15 cellular contexts compared by ENCODE assay signal in the genomic region with DNA sequence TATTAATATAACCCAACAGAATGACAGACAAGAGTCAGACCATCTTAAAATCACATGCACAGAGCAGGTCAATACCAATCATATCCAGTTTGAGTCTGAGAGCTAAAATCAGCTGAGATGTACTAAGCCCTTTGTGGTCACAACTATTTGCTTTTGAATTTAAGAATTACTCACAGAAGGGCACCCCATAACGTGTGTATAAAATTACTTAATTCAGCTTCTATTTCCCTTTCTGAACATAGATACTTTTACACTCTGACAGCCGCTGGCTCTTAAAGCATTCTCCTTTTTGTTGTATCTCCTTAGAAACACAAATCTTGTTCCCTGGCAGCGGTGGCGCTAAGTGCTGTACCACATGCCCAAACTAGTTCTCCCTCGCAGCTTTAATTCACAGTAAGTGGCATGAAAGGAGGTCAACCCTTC. TPM values are rescaled to one million over a fixed set of nuclear protein-coding genes. Genes with fewer than 3 reads are reported as not detected.
A peak's percentile ranks its signal among the peaks of the same experiment; 100 is the strongest.
DNase-seq lines count a peak whose midpoint lies in the region; ATAC-seq and TF ChIP-seq lines count a peak whose summit lies in the region.
"Had no signal": no experiment of that assay in that cellular context is flagged by ENCODE, and none has a peak within 500 bp of the region (broad histone marks: within the 10 kb centered on the region; RNA-seq: fewer than 3 reads in every experiment).

No MANE protein-coding gene starts in this region.

- H3K4me1 Mint-ChIP-seq in activated CD8-positive, alpha-beta T cell treated with anti-CD3 and anti-CD28 coated beads for 36 hours (ENCODE audit: low read depth) = no peaks in the 10 kb centered on the region
- no peaks in the 10 kb centered on the region for H3K4me1 Mint-ChIP-seq in T-cell
- H3K4me1 Mint-ChIP-seq: activated naive CD8-positive, alpha-beta T cell treated with anti-CD3 and anti-CD28 coated beads for 36 hours had no signal

- no peak for TF ChIP-seq CTCF in heart left ventricle (IDR thresholded peaks at IDR 0.05)
- TF ChIP-seq CTCF in foreskin fibroblast (IDR thresholded peaks at IDR 0.05; ENCODE audit: low read depth, low read length) = no peak
- no peak for TF ChIP-seq CTCF in activated CD8-positive, alpha-beta T cell treated with anti-CD3 and anti-CD28 coated beads for 36 hours (IDR thresholded peaks at IDR 0.05)

- DNase-seq in HCEC 1CT (peak; percentile 10), NCI-H345 (lab: John Stamatoyannopoulos, UW) (peak; percentile 44), heart left ventricle (peak in 1 of 5 donors; percentile 29), nucleus accumbens (lab: John Stamatoyannopoulos, UW) (peak in 31 of 56 donors; percentile 3 to 78 (median 21)), foreskin fibroblast (no peak), dedifferentiated amniotic fluid mesenchymal stem cell (ENCODE audit: extremely low spot score) (no peak), T-cell (no peak)
- no peak for DNase-seq in activated CD8-positive, alpha-beta T cell treated with anti-CD3 and anti-CD28 coated beads for 36 hours
- DNase-seq: activated naive CD8-positive, alpha-beta T cell treated with anti-CD3 and anti-CD28 coated beads for 36 hours; dermis blood vessel endothelial cell; foreskin melanocyte; HFFc6; stimulated activated CD4-positive, alpha-beta T cell treated with anti-CD3 and anti-CD28 coated beads, Interleukin-2, amount 100 ng/mL, for 48 hours; stimulated activated naive CD4-positive, alpha-beta T cell treated with Interleukin-2 at 50 U/mL for 16 hours had no signal

- peak overlapping the region in 10 of 12 donors; percentile 2 to 76 (median 61) for H3K27ac ChIP-seq in heart left ventricle

- H3K4me3 ChIP-seq in heart left ventricle (no peak overlapping the region), foreskin fibroblast (ENCODE audit: low read depth in 1 of 2, low read length in 2 of 2) (no peak overlapping the region)

- ATAC-seq in heart left ventricle (peak; percentile 54 to 76 (median 71)), T-cell (replicated peaks in 1 of 4) (no peak)
- ATAC-seq in activated CD8-positive, alpha-beta T cell treated with anti-CD3 and anti-CD28 coated beads for 36 hours = no peak

- no peaks in the 10 kb centered on the region for H3K36me3 ChIP-seq in heart left ventricle

- peaks cover 0 to 22% (median 6%) of the 10 kb centered on the region in 12 donors for H3K4me1 ChIP-seq in heart left ventricle

- no peak overlapping the region for H3K27ac Mint-ChIP-seq in activated CD8-positive, alpha-beta T cell treated with anti-CD3 and anti-CD28 coated beads for 36 hours
- H3K27ac Mint-ChIP-seq in T-cell = no peak overlapping the region
- H3K27ac Mint-ChIP-seq: activated naive CD8-positive, alpha-beta T cell treated with anti-CD3 and anti-CD28 coated beads for 36 hours; HFFc6; progenitor cell of endocrine pancreas had no signal

- H3K9me3 ChIP-seq in heart left ventricle = no peaks in the 10 kb centered on the region

- no peaks in the 10 kb centered on the region for H3K27me3 ChIP-seq in heart left ventricle

- no peaks in the 10 kb centered on the region for H3K36me3 Mint-ChIP-seq in activated CD8-positive, alpha-beta T cell treated with anti-CD3 and anti-CD28 coated beads for 36 hours (ENCODE audit: low read depth)
- H3K36me3 Mint-ChIP-seq in T-cell = no peaks in the 10 kb centered on the region
- H3K36me3 Mint-ChIP-seq: activated naive CD8-positive, alpha-beta T cell treated with anti-CD3 and anti-CD28 coated beads for 36 hours had no signal

- CTCF ChIA-PET in activated CD8-positive, alpha-beta T cell treated with anti-CD3 and anti-CD28 coated beads for 36 hours (lab: Charles Lee) = no interaction called here
- CTCF ChIA-PET in T-cell (lab: Charles Lee) = no interaction called here

- no peak overlapping the region for H3K4me3 Mint-ChIP-seq in activated CD8-positive, alpha-beta T cell treated with anti-CD3 and anti-CD28 coated beads for 36 hours
- no peak overlapping the region for H3K4me3 Mint-ChIP-seq in T-cell
- H3K4me3 Mint-ChIP-seq: activated naive CD8-positive, alpha-beta T cell treated with anti-CD3 and anti-CD28 coated beads for 36 hours; HFFc6 had no signal

- no peak for TF ChIP-seq POLR2A in heart left ventricle (IDR thresholded peaks at IDR 0.05)

- H3K9me3 Mint-ChIP-seq in activated CD8-positive, alpha-beta T cell treated with anti-CD3 and anti-CD28 coated beads for 36 hours = no peaks in the 10 kb centered on the region
- peaks cover 0 to 5% (median 0%) of the 10 kb centered on the region in 3 donors for H3K9me3 Mint-ChIP-seq in T-cell
- H3K9me3 Mint-ChIP-seq: activated naive CD8-positive, alpha-beta T cell treated with anti-CD3 and anti-CD28 coated beads for 36 hours had no signal

- POLR2A ChIA-PET in activated CD8-positive, alpha-beta T cell treated with anti-CD3 and anti-CD28 coated beads for 36 hours (lab: Charles Lee) = no interaction called here
- POLR2A ChIA-PET in T-cell (lab: Charles Lee) = no interaction called here

- intact Hi-C loops in heart left ventricle (cut with DNase I) = no loop called here
- intact Hi-C loops in activated CD8-positive, alpha-beta T cell treated with anti-CD3 and anti-CD28 coated beads for 36 hours (cut with micrococcal nuclease) = no loop called here

- H3K27me3 Mint-ChIP-seq in activated CD8-positive, alpha-beta T cell treated with anti-CD3 and anti-CD28 coated beads for 36 hours = no peaks in the 10 kb centered on the region
- no peaks in the 10 kb centered on the region for H3K27me3 Mint-ChIP-seq in T-cell
- H3K27me3 Mint-ChIP-seq: activated naive CD8-positive, alpha-beta T cell treated with anti-CD3 and anti-CD28 coated beads for 36 hours; progenitor cell of endocrine pancreas had no signal

- 54 to 61% (median 57%) methylated on average over 5 of the region's 5 CpGs for WGBS in heart left ventricle, 4 donors

RNA-seq across cellular contexts. Expression of gene PPARGC1A, which starts 14.8 kb away (rescaled TPM):
- 100 to 1,000 TPM in 1 of 9 donors, 10 to 100 TPM in 8; 47.2 to 103 (median 84.4) TPM for total RNA-seq in heart left ventricle
- 10 to 100 TPM; 25.4 to 25.6 TPM for polyA plus RNA-seq in heart left ventricle
- not detected for total RNA-seq in activated CD8-positive, alpha-beta T cell treated with anti-CD3 and anti-CD28 coated beads for 36 hours
- not detected for total RNA-seq in T-cell
- total RNA-seq: activated naive CD8-positive, alpha-beta T cell treated with anti-CD3 and anti-CD28 coated beads for 36 hours; HFFc6 had no signal

Comparison
In these comparisons a context has a peak if more than half of its experiments do, and no peak if none do; other contexts are left out.
1. DNase-seq: peak in HCEC 1CT (single experiment), NCI-H345 (single experiment) and nucleus accumbens (31 of 56); none in foreskin fibroblast (0 of 2), activated CD8-positive, alpha-beta T cell treated with anti-CD3 and anti-CD28 coated beads for 36 hours (single experiment), dedifferentiated amniotic fluid mesenchymal stem cell (single experiment) and T-cell (0 of 34).
2. ATAC-seq: peak in heart left ventricle (4 of 4); none in activated CD8-positive, alpha-beta T cell treated with anti-CD3 and anti-CD28 coated beads for 36 hours (single experiment) and T-cell (0 of 4).
3. RNA of gene PPARGC1A, which starts 14.8 kb away (total RNA-seq): 47.2 to 103 TPM in heart left ventricle; not detected in activated CD8-positive, alpha-beta T cell treated with anti-CD3 and anti-CD28 coated beads for 36 hours and not detected in T-cell; every median in the first group is over 10 times any median in the second.